ENCODE assay signal across 11 cellular contexts in the genomic region with DNA sequence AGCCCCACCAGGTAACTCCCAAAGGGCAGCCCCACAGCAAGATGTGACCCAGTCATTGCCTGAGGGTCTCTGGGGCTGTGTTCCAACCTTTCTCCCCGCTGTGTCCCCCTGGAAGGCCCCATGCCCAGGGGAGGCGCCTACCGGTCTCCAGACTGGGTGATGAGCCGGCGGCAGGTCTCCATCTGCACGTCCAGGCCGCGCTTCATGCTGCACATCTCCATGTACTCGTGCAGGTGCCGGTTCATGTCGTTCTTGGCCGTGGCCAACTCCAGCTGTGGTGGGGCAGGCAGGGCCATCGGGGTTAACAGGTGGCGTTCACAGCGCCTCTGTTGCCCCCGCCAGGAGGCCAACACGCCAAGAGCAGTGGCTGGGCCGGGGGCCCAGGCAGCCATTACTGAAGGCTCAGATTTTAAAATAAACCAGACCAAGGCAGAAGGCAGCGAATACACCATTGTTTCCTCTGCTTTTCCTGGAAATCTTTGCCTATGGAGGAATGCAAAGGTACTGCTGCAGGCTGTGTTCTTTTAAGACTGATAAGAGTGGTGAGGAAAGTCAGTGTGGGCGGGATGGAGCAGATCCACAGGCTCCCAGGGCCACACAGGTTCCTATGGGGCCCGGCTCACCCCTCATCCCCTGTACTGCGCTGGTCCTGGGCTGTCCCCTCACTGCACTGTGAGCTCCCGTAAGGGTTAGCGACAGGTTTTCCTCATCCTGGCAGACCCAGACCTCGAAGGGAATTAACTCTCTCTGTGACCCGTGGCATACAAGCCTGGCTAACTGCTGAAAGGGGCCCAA. TPM values are rescaled to one million over a fixed set of nuclear protein-coding genes. Genes with fewer than 3 reads are reported as not detected.
DNase-seq lines count a peak whose midpoint lies in the region; ATAC-seq and TF ChIP-seq lines count a peak whose summit lies in the region.
"Had no signal": no experiment of that assay in that cellular context is flagged by ENCODE, and none has a peak within 500 bp of the region (broad histone marks: within the 10 kb centered on the region; RNA-seq: fewer than 3 reads in every experiment).

No MANE protein-coding gene starts in this region.

- no peaks in the 10 kb centered on the region for H3K9me3 Mint-ChIP-seq in activated CD4-positive, alpha-beta T cell treated with anti-CD3 and anti-CD28 coated beads for 36 hours (ENCODE audit: low read depth)

- TF ChIP-seq CTCF in lower lobe of right lung (IDR thresholded peaks at IDR 0.05) (no peak), suprapubic skin (IDR thresholded peaks at IDR 0.05) (no peak)

- peak overlapping the region; percentile 58 for H3K27ac Mint-ChIP-seq in activated CD4-positive, alpha-beta T cell treated with anti-CD3 and anti-CD28 coated beads for 36 hours

- no peak for TF ChIP-seq POLR2A in suprapubic skin (IDR thresholded peaks at IDR 0.05)

- ATAC-seq in activated CD4-positive, alpha-beta T cell treated with anti-CD3 and anti-CD28 coated beads for 36 hours = no peak
- ATAC-seq in lower lobe of right lung = no peak
- ATAC-seq in GM18868 (IDR thresholded peaks at IDR 0.05; ENCODE audit: unreplicated experiment) = no peak
- no peak for ATAC-seq in HG02973 (IDR thresholded peaks at IDR 0.05; ENCODE audit: unreplicated experiment)
- ATAC-seq in HG03439 (IDR thresholded peaks at IDR 0.05; ENCODE audit: unreplicated experiment) = no peak

- peaks cover 25% of the 10 kb centered on the region for H3K36me3 Mint-ChIP-seq in activated CD4-positive, alpha-beta T cell treated with anti-CD3 and anti-CD28 coated beads for 36 hours (ENCODE audit: low read depth)

- 79% methylated on average over 15 of the region's 26 CpGs for WGBS in suprapubic skin

- CTCF ChIA-PET in activated CD4-positive, alpha-beta T cell treated with anti-CD3 and anti-CD28 coated beads for 36 hours (lab: Charles Lee) = interaction anchor here (0.5 to 9.4 kb wide), 3 partner anchors 14 to 233 kb away, joined by 3 to 141 read pairs (median 3); partner anchors contain the start of gene IFFO1

- H3K4me1 Mint-ChIP-seq in activated CD4-positive, alpha-beta T cell treated with anti-CD3 and anti-CD28 coated beads for 36 hours = peaks cover 50% of the 10 kb centered on the region

- H3K36me3 ChIP-seq in adipocyte (ENCODE audit: control insufficient read depth, insufficient read depth, low read length, severe bottlenecking) = peaks cover 54% of the 10 kb centered on the region
- H3K36me3 ChIP-seq in lower lobe of right lung = peaks cover 79% of the 10 kb centered on the region
- peaks cover 29% of the 10 kb centered on the region for H3K36me3 ChIP-seq in suprapubic skin

- TF ChIP-seq EP300 in suprapubic skin (IDR thresholded peaks at IDR 0.05) = no peak

- H3K4me3 Mint-ChIP-seq in activated CD4-positive, alpha-beta T cell treated with anti-CD3 and anti-CD28 coated beads for 36 hours = no peak overlapping the region

- H3K4me3 ChIP-seq in adipocyte (ENCODE audit: low read length) (no peak overlapping the region), lower lobe of right lung (no peak overlapping the region), suprapubic skin (no peak overlapping the region)

- H3K4me1 ChIP-seq in adipocyte (ENCODE audit: control insufficient read depth, insufficient read depth, low read length) (peaks cover 22% of the 10 kb centered on the region), lower lobe of right lung (peaks cover 39% of the 10 kb centered on the region), suprapubic skin (peaks cover 46% of the 10 kb centered on the region)

- peak overlapping the region; percentile 61 for H3K9ac ChIP-seq in adipocyte (ENCODE audit: low read length)

- intact Hi-C loops in activated CD4-positive, alpha-beta T cell treated with anti-CD3 and anti-CD28 coated beads for 36 hours (cut with DNase I, micrococcal nuclease) = no loop called here
- intact Hi-C loops in lower lobe of right lung (cut with DNase I) = no loop called here

- H3K27ac ChIP-seq in lower lobe of right lung (peak overlapping the region; percentile 82), suprapubic skin (peak overlapping the region; percentile 62)

- no peaks in the 10 kb centered on the region for H3K27me3 Mint-ChIP-seq in activated CD4-positive, alpha-beta T cell treated with anti-CD3 and anti-CD28 coated beads for 36 hours

- H3K9me3 ChIP-seq in adipocyte (ENCODE audit: control insufficient read depth, low read length) = no peaks in the 10 kb centered on the region
- no peaks in the 10 kb centered on the region for H3K9me3 ChIP-seq in lower lobe of right lung
- no peaks in the 10 kb centered on the region for H3K9me3 ChIP-seq in suprapubic skin

- no peak for DNase-seq in activated CD4-positive, alpha-beta T cell treated with anti-CD3 and anti-CD28 coated beads for 36 hours
- no peak for DNase-seq in activated CD4-positive, alpha-beta T cell treated with anti-CD3 and anti-CD28 coated beads for 4 hours
- DNase-seq in adipocyte (ENCODE audit: low read depth) (no peak), lower lobe of right lung (no peak), suprapubic skin (ENCODE audit: low spot score in 2 of 2) (peak in 1 of 2 donors; percentile 72)
- DNase-seq: ACHN; activated CD8-positive, alpha-beta memory T cell treated with anti-CD3 and anti-CD28 coated beads for 24 hours; NCI-H146 had no signal

- POLR2A ChIA-PET in activated CD4-positive, alpha-beta T cell treated with anti-CD3 and anti-CD28 coated beads for 36 hours (lab: Charles Lee) = interaction anchor here (0.7 kb wide), 1 partner anchor 9 kb away, joined by 5 read pairs; no protein-coding TSS in a partner anchor

- H3K27me3 ChIP-seq in adipocyte (replicated peaks; ENCODE audit: control insufficient read depth, insufficient read depth, low read length) (no peaks in the 10 kb centered on the region), lower lobe of right lung (ENCODE audit: low read depth) (no peaks in the 10 kb centered on the region), suprapubic skin (no peaks in the 10 kb centered on the region)

RNA-seq across cellular contexts. Expression of gene GAPDH, which starts 7.3 kb away (rescaled TPM):
- 1,000 to 10,000 TPM; 7,289 to 9,770 TPM for total RNA-seq in activated CD4-positive, alpha-beta T cell treated with anti-CD3 and anti-CD28 coated beads for 36 hours
- 766 TPM for total RNA-seq in lower lobe of right lung
- 1,000 to 10,000 TPM; 1,442 to 2,828 (median 1,967) TPM for total RNA-seq in suprapubic skin

RNA-seq across cellular contexts. Expression of gene IFFO1, which starts 14.3 kb away (rescaled TPM):
- total RNA-seq in activated CD4-positive, alpha-beta T cell treated with anti-CD3 and anti-CD28 coated beads for 36 hours = 1 to 10 TPM; 8.1 to 8.4 TPM
- total RNA-seq in lower lobe of right lung (27.6 TPM), suprapubic skin (1 to 10 TPM; 1.9 to 5.8 (median 4.3) TPM)

RNA-seq across cellular contexts. Expression of gene NOP2, which starts 26.5 kb away (rescaled TPM):
- total RNA-seq in activated CD4-positive, alpha-beta T cell treated with anti-CD3 and anti-CD28 coated beads for 36 hours = 10 to 100 TPM; 93.2 to 97.1 TPM
- total RNA-seq in lower lobe of right lung (30.2 TPM), suprapubic skin (10 to 100 TPM; 34.6 to 62.2 (median 42.3) TPM)

RNA-seq across cellular contexts. Expression of gene NCAPD2, which starts 47.7 kb away (rescaled TPM):
- 100 to 1,000 TPM; 199 to 210 TPM for total RNA-seq in activated CD4-positive, alpha-beta T cell treated with anti-CD3 and anti-CD28 coated beads for 36 hours
- 32.0 TPM for total RNA-seq in lower lobe of right lung
- total RNA-seq in suprapubic skin = 10 to 100 TPM; 22.6 to 43.2 (median 31.0) TPM

RNA-seq across cellular contexts. Expression of gene MRPL51, which starts 48.5 kb away (rescaled TPM):
- 100 to 1,000 TPM; 232 to 275 TPM for total RNA-seq in activated CD4-positive, alpha-beta T cell treated with anti-CD3 and anti-CD28 coated beads for 36 hours
- total RNA-seq in lower lobe of right lung (121 TPM), suprapubic skin (10 to 100 TPM; 28.0 to 42.2 (median 37.9) TPM)
